Comparison of ENCODE assay signal across 12 cellular contexts in genomic region chr12:87847147-87847546, GRCh38.
"Had no signal": no experiment of that assay in that cellular context is flagged by ENCODE, and none has a peak within 500 bp of the region (broad histone marks: within the 10 kb centered on the region; RNA-seq: fewer than 3 reads in every experiment).

No MANE protein-coding gene starts in this region.

- H3K4me1 ChIP-seq: left lung had no signal

- H3K9me3 Mint-ChIP-seq: activated naive CD8-positive, alpha-beta T cell treated with anti-CD3 and anti-CD28 coated beads for 36 hours had no signal

- H3K4me1 Mint-ChIP-seq: activated naive CD8-positive, alpha-beta T cell treated with anti-CD3 and anti-CD28 coated beads for 36 hours had no signal

- FAIRE-seq: urothelium cell line had no signal

- H3K4me3 ChIP-seq: left lung, right atrium auricular region, skin epidermis had no signal

- H3K27ac Mint-ChIP-seq: activated naive CD8-positive, alpha-beta T cell treated with anti-CD3 and anti-CD28 coated beads for 36 hours had no signal

- H3K27me3 ChIP-seq: brain microvascular endothelial cell, left lung, right atrium auricular region had no signal

- ATAC-seq: left lung had no signal

- H3K36me3 Mint-ChIP-seq: activated naive CD8-positive, alpha-beta T cell treated with anti-CD3 and anti-CD28 coated beads for 36 hours had no signal

- H3K36me3 ChIP-seq: brain microvascular endothelial cell, left lung, right atrium auricular region had no signal

- H3K9me3 ChIP-seq: left lung, right atrium auricular region had no signal

- H3K4me3 Mint-ChIP-seq: activated naive CD8-positive, alpha-beta T cell treated with anti-CD3 and anti-CD28 coated beads for 36 hours had no signal

- H3K27ac ChIP-seq: brain microvascular endothelial cell, left lung, right atrium auricular region, skin epidermis had no signal

- DNase-seq: activated gamma-delta T cell treated with Interleukin-2 at 50 U/mL for 16 hours; activated naive CD8-positive, alpha-beta T cell treated with anti-CD3 and anti-CD28 coated beads for 36 hours; activated T-cell treated with anti-CD3 and anti-CD28 coated beads, Interleukin-2, amount 50 U/mL, for 48 hours; brain microvascular endothelial cell; cerebellar nuclear complex; dermis blood vessel endothelial cell; left lung; posterior cingulate gyrus; T-helper 2 cell had no signal
